Comparison of ENCODE assay signal across 12 cellular contexts in the genomic region with DNA sequence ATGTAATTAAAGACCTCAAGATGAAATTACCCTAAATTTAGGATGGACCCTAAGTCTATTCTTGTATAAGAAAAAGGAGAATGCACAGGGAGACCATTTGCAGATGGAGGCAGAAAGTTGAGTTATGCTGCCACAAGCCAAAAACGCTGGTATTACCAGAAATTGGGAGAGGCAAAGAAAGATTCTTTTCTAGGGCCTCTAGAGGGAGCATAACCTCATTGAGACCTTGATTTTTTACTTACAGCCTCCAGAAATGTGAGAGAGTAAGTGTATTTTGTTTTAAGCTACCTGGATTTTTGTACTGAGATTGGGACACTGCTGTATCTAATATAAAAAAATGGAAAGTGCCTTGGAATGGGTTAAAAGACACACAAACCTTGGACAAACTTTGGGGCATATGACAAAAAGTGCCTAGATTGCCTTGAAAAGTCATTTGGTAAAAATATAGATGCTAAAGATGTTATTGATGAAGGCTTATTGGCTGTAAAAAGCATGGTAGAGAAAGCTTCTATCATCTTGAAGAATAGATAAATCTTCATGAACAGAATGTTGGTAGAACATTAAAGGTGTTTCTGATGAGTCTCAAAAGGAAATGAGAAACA.
DNase-seq lines count a peak whose midpoint lies in the region; ATAC-seq and TF ChIP-seq lines count a peak whose summit lies in the region.
"Had no signal": no experiment of that assay in that cellular context is flagged by ENCODE, and none has a peak within 500 bp of the region (broad histone marks: within the 10 kb centered on the region; RNA-seq: fewer than 3 reads in every experiment).

No MANE protein-coding gene starts in this region.

- TF ChIP-seq CTCF in brain (conservative IDR thresholded peaks at IDR 0.05) = peak; percentile 16 to 48
- peak; percentile 45 for TF ChIP-seq CTCF in smooth muscle cell (IDR thresholded peaks at IDR 0.05; ENCODE audit: borderline replicate concordance, insufficient read depth, poor library complexity, severe bottlenecking)

- H3K9me3 ChIP-seq in smooth muscle cell (replicated peaks; ENCODE audit: low read depth) = no peaks in the 10 kb centered on the region

- no peak overlapping the region for H3K4me2 ChIP-seq in smooth muscle cell

- H4K20me1 ChIP-seq in smooth muscle cell (ENCODE audit: low read depth) = no peaks in the 10 kb centered on the region

- H3K27ac Mint-ChIP-seq in brain = no peak overlapping the region
- no peak overlapping the region for H3K27ac Mint-ChIP-seq in stimulated activated naive CD8-positive, alpha-beta T cell treated with anti-CD3 and anti-CD28 coated beads, Interleukin-15, amount 100 ng/mL, for 72 hours
- H3K27ac Mint-ChIP-seq: B cell, T-helper 17 cell had no signal

- H3K9ac ChIP-seq in smooth muscle cell (ENCODE audit: low read depth) = no peak overlapping the region

- H3K9me3 Mint-ChIP-seq in brain = no peaks in the 10 kb centered on the region
- H3K9me3 Mint-ChIP-seq in stimulated activated naive CD8-positive, alpha-beta T cell treated with anti-CD3 and anti-CD28 coated beads, Interleukin-15, amount 100 ng/mL, for 72 hours = no peaks in the 10 kb centered on the region

- H3K4me3 Mint-ChIP-seq in brain = no peak overlapping the region
- H3K4me3 Mint-ChIP-seq in stimulated activated naive CD8-positive, alpha-beta T cell treated with anti-CD3 and anti-CD28 coated beads, Interleukin-15, amount 100 ng/mL, for 72 hours = no peak overlapping the region
- H3K4me3 Mint-ChIP-seq: B cell, T-helper 17 cell had no signal

- no peaks in the 10 kb centered on the region for H3K36me3 ChIP-seq in smooth muscle cell (ENCODE audit: low read depth)

- no peaks in the 10 kb centered on the region for H3K79me2 ChIP-seq in smooth muscle cell (ENCODE audit: low read depth)

- no peaks in the 10 kb centered on the region for H3F3A ChIP-seq in smooth muscle cell (ENCODE audit: low read depth)

- ATAC-seq in stimulated activated naive CD8-positive, alpha-beta T cell treated with anti-CD3 and anti-CD28 coated beads, Interleukin-15, amount 100 ng/mL, for 72 hours = no peak
- ATAC-seq: T-helper 17 cell had no signal

- H3K27ac ChIP-seq in smooth muscle cell (ENCODE audit: low read depth) = no peak overlapping the region

- H2AFZ ChIP-seq in smooth muscle cell (ENCODE audit: low read depth) = no peak overlapping the region

- H3K4me1 Mint-ChIP-seq in brain = no peaks in the 10 kb centered on the region
- no peaks in the 10 kb centered on the region for H3K4me1 Mint-ChIP-seq in stimulated activated naive CD8-positive, alpha-beta T cell treated with anti-CD3 and anti-CD28 coated beads, Interleukin-15, amount 100 ng/mL, for 72 hours
- H3K4me1 Mint-ChIP-seq: B cell, T-helper 17 cell had no signal

- H3K27me3 Mint-ChIP-seq in brain = no peaks in the 10 kb centered on the region
- no peaks in the 10 kb centered on the region for H3K27me3 Mint-ChIP-seq in stimulated activated naive CD8-positive, alpha-beta T cell treated with anti-CD3 and anti-CD28 coated beads, Interleukin-15, amount 100 ng/mL, for 72 hours
- H3K27me3 Mint-ChIP-seq: B cell, T-helper 17 cell had no signal

- no peak overlapping the region for H3K4me3 ChIP-seq in smooth muscle cell

- peak; percentile 20 for DNase-seq in NCI-H748 (lab: John Stamatoyannopoulos, UW; ENCODE audit: unreplicated experiment)
- DNase-seq in NCI-H748 treated with DMSO at 0.1 percent for 48 hours (lab: John Stamatoyannopoulos, UW) = no peak
- DNase-seq in NCI-H524 treated with DMSO at 0.1 percent for 48 hours (lab: John Stamatoyannopoulos, UW) = peak; percentile 20
- DNase-seq in smooth muscle cell (lab: John Stamatoyannopoulos, UW; ENCODE audit: unreplicated experiment) = no peak
- DNase-seq in stimulated activated naive CD8-positive, alpha-beta T cell treated with anti-CD3 and anti-CD28 coated beads, Interleukin-15, amount 100 ng/mL, for 72 hours = no peak
- DNase-seq in ureter (ENCODE audit: low spot score) = no peak
- DNase-seq in ecto neural progenitor cell (ENCODE audit: low spot score) = no peak
- DNase-seq: activated effector memory CD4-positive, alpha-beta T cell treated with anti-CD3 and anti-CD28 coated beads, Interleukin-2, amount 50 U/mL, for 16 hours; stimulated activated CD8-positive, alpha-beta memory T cell treated with anti-CD3 and anti-CD28 coated beads, Interleukin-4, amount 100 ng/mL, for 48 hours; T-helper 17 cell had no signal

- no peaks in the 10 kb centered on the region for H3K27me3 ChIP-seq in smooth muscle cell (ENCODE audit: low read depth)

- no peaks in the 10 kb centered on the region for H3K4me1 ChIP-seq in smooth muscle cell (ENCODE audit: low read depth)

- H3K36me3 Mint-ChIP-seq in brain = no peaks in the 10 kb centered on the region

- WGBS in smooth muscle cell (ENCODE audit: low lambda C conversion rate) = 3% methylated on average over 1 of the region's 1 CpG

Comparison
In these comparisons a context has a peak if more than half of its experiments do, and no peak if none do; other contexts are left out.
1. DNase-seq: peak in NCI-H748 (single experiment) and NCI-H524 treated with DMSO at 0.1 percent for 48 hours (single experiment); none in NCI-H748 treated with DMSO at 0.1 percent for 48 hours (single experiment), smooth muscle cell (single experiment), stimulated activated naive CD8-positive, alpha-beta T cell treated with anti-CD3 and anti-CD28 coated beads, Interleukin-15, amount 100 ng/mL, for 72 hours (0 of 2), ureter (single experiment) and ecto neural progenitor cell (single experiment).